In the genomic region with DNA sequence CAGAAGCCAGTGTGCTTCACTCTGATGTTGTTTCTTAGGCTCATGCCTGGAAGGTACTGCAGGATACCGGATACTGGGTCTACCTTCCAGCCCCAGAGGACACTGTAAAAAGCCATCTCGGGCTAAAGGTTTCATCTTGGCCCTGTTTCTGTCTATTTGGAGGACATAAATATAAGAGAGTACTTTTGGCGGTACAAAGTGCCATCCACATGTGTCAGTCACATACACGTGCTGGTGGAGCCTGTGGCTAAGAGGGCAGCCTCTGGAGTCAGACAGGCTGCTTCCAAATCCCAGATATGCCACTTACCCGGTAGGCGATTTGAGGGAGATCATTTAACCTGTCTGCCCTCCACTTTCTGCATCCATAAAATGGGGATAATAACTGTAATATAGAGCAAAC, we compare ENCODE assay signal across 17 cellular contexts.
A peak's percentile ranks its signal among the peaks of the same experiment; 100 is the strongest.
DNase-seq lines count a peak whose midpoint lies in the region; ATAC-seq and TF ChIP-seq lines count a peak whose summit lies in the region.
"Had no signal": no experiment of that assay in that cellular context is flagged by ENCODE, and none has a peak within 500 bp of the region (broad histone marks: within the 10 kb centered on the region; RNA-seq: fewer than 3 reads in every experiment).

No MANE protein-coding gene starts in this region.

- peak overlapping the region; percentile 0 to 90 for H4K8ac ChIP-seq in IMR-90 (ENCODE audit: low read depth in 2 of 2, low read length in 2 of 2)

- peak overlapping the region; percentile 91 for H4K91ac ChIP-seq in IMR-90 (ENCODE audit: insufficient read depth, low read depth, low read length)

- no peak for ATAC-seq in IMR-90 (ENCODE audit: low read depth)

- peaks cover 26% of the 10 kb centered on the region for H3K9me1 ChIP-seq in IMR-90 (ENCODE audit: insufficient read depth, low read length)

- TF ChIP-seq CTCF in IMR-90 (conservative IDR thresholded peaks at IDR 0.05; ENCODE audit: low read depth, low read length) = no peak
- no peak for TF ChIP-seq CTCF in stomach (IDR thresholded peaks at IDR 0.05)

- H3K4me3 ChIP-seq in IMR-90 (ENCODE audit: insufficient read depth, low read depth, low read length) (no peak overlapping the region), adipocyte (ENCODE audit: low read length) (peak overlapping the region; percentile 79), stomach (no peak overlapping the region)
- no peak overlapping the region for H3K4me3 ChIP-seq in effector memory CD4-positive, alpha-beta T cell (ENCODE audit: insufficient read depth, low read depth, low read length, poor library complexity, severe bottlenecking)
- H3K4me3 ChIP-seq: left lung, mucosa of descending colon, upper lobe of left lung had no signal

- H3K23ac ChIP-seq in IMR-90 (ENCODE audit: low read depth, low read length) = peak overlapping the region; percentile 24; the same call in 1 of the 2 replicates

- H3K27me3 ChIP-seq in IMR-90 (ENCODE audit: control insufficient read depth, insufficient read depth, low read length) (no peaks in the 10 kb centered on the region), adipocyte (replicated peaks; ENCODE audit: control insufficient read depth, insufficient read depth, low read length) (no peaks in the 10 kb centered on the region), stomach (no peaks in the 10 kb centered on the region)
- no peaks in the 10 kb centered on the region for H3K27me3 ChIP-seq in effector memory CD4-positive, alpha-beta T cell (replicated peaks; ENCODE audit: control insufficient read depth, insufficient read depth, low read length, poor library complexity, severe bottlenecking)
- H3K27me3 ChIP-seq: left lung, upper lobe of left lung had no signal

- H3K4me1 ChIP-seq in IMR-90 (ENCODE audit: control insufficient read depth, insufficient read depth, low read length) (peaks cover 34% of the 10 kb centered on the region), adipocyte (ENCODE audit: control insufficient read depth, insufficient read depth, low read length) (peaks cover 40% of the 10 kb centered on the region), stomach (peaks cover 0 to 20% (median 9%) of the 10 kb centered on the region in 4 donors)
- no peaks in the 10 kb centered on the region for H3K4me1 ChIP-seq in effector memory CD4-positive, alpha-beta T cell (ENCODE audit: control insufficient read depth, insufficient read depth, low read length, poor library complexity, severe bottlenecking)
- H3K4me1 ChIP-seq: left lung had no signal

- in situ Hi-C loops in IMR-90 (cut with MboI; ENCODE audit: low sequenced_read_pairs) = no loop called here

- peak overlapping the region; percentile 42 for H2BK15ac ChIP-seq in IMR-90 (ENCODE audit: low read depth, low read length)

- POLR2A ChIA-PET in IMR-90 (lab: Charles Lee; ENCODE audit: unreplicated experiment) = no interaction called here

- H3K4me2 ChIP-seq in IMR-90 (ENCODE audit: low read depth, low read length) = no peak overlapping the region

- H3K56ac ChIP-seq in IMR-90 (ENCODE audit: extremely low read depth, insufficient read depth, low read length) = peak overlapping the region; percentile 22; the same call in 1 of the 2 replicates

- H2AK9ac ChIP-seq in IMR-90 (replicated peaks; ENCODE audit: low read depth, low read length, poor library complexity) = peak overlapping the region; percentile 43

- H3K4ac ChIP-seq in IMR-90 (ENCODE audit: low read depth, low read length) = peak overlapping the region; percentile 91

- H3K79me1 ChIP-seq in IMR-90 (ENCODE audit: low read depth in 1 of 2, low read length in 2 of 2) = peaks cover 0 to 11% of the 10 kb centered on the region in 2 experiments; a peak in 2 of 4 replicates

- TF ChIP-seq RAD21 in IMR-90 (IDR thresholded peaks at IDR 0.05; ENCODE audit: low read length) = no peak

- peak overlapping the region; percentile 92 for H3K18ac ChIP-seq in IMR-90 (ENCODE audit: low read depth, low read length)

- H2AFZ ChIP-seq in IMR-90 (replicated peaks; ENCODE audit: low read length, poor library complexity) = peak overlapping the region; percentile 74

- DNase-seq in IMR-90 (no peak), adipocyte (ENCODE audit: low read depth) (no peak), left kidney (ENCODE audit: low read depth, low spot score) (peak; percentile 19), stomach (no peak), SKM-1 (lab: John Stamatoyannopoulos, UW; ENCODE audit: unreplicated experiment) (no peak), SHP77 treated with DMSO at 0.1 percent for 48 hours (lab: John Stamatoyannopoulos, UW) (no peak), NCI-H774 (lab: John Stamatoyannopoulos, UW) (no peak)
- no peak for DNase-seq in effector memory CD4-positive, alpha-beta T cell
- DNase-seq: activated gamma-delta T cell; Caco-2; left lung; mucosa of descending colon; NCI-H1930; NCI-H226; stimulated activated naive CD4-positive, alpha-beta T cell; upper lobe of left lung had no signal

- H3K9me3 ChIP-seq in IMR-90 (ENCODE audit: control insufficient read depth, insufficient read depth, low read length) (no peaks in the 10 kb centered on the region), adipocyte (ENCODE audit: control insufficient read depth, low read length) (no peaks in the 10 kb centered on the region), stomach (no peaks in the 10 kb centered on the region)
- H3K9me3 ChIP-seq in effector memory CD4-positive, alpha-beta T cell (ENCODE audit: control insufficient read depth, low read length) = no peaks in the 10 kb centered on the region
- H3K9me3 ChIP-seq: Caco-2, left lung, mucosa of descending colon, upper lobe of left lung had no signal

- peak overlapping the region; percentile 55 for H3K14ac ChIP-seq in IMR-90 (replicated peaks; ENCODE audit: low read depth, low read length)

- H4K20me1 ChIP-seq in IMR-90 (ENCODE audit: insufficient read depth, low read length) = no peaks in the 10 kb centered on the region

- peak overlapping the region; percentile 95 for H4K5ac ChIP-seq in IMR-90 (ENCODE audit: low read depth, low read length)

- H3K9ac ChIP-seq in IMR-90 (ENCODE audit: low read depth, low read length) (no peak overlapping the region), adipocyte (ENCODE audit: low read length) (peak overlapping the region; percentile 87)

- H2BK5ac ChIP-seq in IMR-90 (ENCODE audit: low read depth, low read length, poor library complexity, severe bottlenecking) = peak overlapping the region; percentile 76

- CTCF ChIA-PET in IMR-90 (lab: Yijun Ruan, JAX) = no interaction called here

- 100% methylated on average over 2 of the region's 6 CpGs; no CpG with 5 or more reads in 1 of the 2 experiments for WGBS in IMR-90 (ENCODE audit: extremely low coverage in 2 of 2, insufficient read length in 1 of 2), 2 experiments
- WGBS in stomach, 5 donors = 90 to 93% (median 91%) methylated on average over 6 of the region's 6 CpGs

- H2BK20ac ChIP-seq in IMR-90 (ENCODE audit: low read depth, low read length) = peak overlapping the region; percentile 89

- H3K36me3 ChIP-seq in IMR-90 (ENCODE audit: control insufficient read depth, insufficient read depth, low read length) = no peaks in the 10 kb centered on the region
- H3K36me3 ChIP-seq in adipocyte (ENCODE audit: control insufficient read depth, insufficient read depth, low read length, severe bottlenecking) = no peaks in the 10 kb centered on the region
- no peaks in the 10 kb centered on the region for H3K36me3 ChIP-seq in stomach
- H3K36me3 ChIP-seq in effector memory CD4-positive, alpha-beta T cell (ENCODE audit: control insufficient read depth, insufficient read depth, low read length) = no peaks in the 10 kb centered on the region
- H3K36me3 ChIP-seq: left lung, upper lobe of left lung had no signal

- intact Hi-C loops in IMR-90 (cut with micrococcal nuclease) = loop anchor here (5.0 kb wide), 2 partner anchors 36 to 136 kb away; no protein-coding TSS in a partner anchor
- intact Hi-C loops in stomach (cut with DNase I; ENCODE audit: low total_unique reads) = no loop called here

- H3K27ac ChIP-seq in IMR-90 (ENCODE audit: insufficient read depth, low read length) (peak overlapping the region; percentile 43), stomach (peak overlapping the region in 3 of 5 donors; percentile 13 to 81 (median 79))
- no peak overlapping the region for H3K27ac ChIP-seq in effector memory CD4-positive, alpha-beta T cell (ENCODE audit: insufficient read depth, low read length, poor library complexity, severe bottlenecking)
- H3K27ac ChIP-seq: VCaP had no signal

- TF ChIP-seq POLR2A in IMR-90 (IDR thresholded peaks at IDR 0.05; ENCODE audit: low read depth, low read length) (no peak), stomach (IDR thresholded peaks at IDR 0.05) (no peak)

- H2AK5ac ChIP-seq in IMR-90 (ENCODE audit: low read depth, low read length) = peak overlapping the region; percentile 93

- TF ChIP-seq EP300 in stomach (IDR thresholded peaks at IDR 0.05) = no peak

- no TSS peak for BruUV-seq in IMR-90 (replicated peaks; lab: Mats Ljungman, UMichigan)

- H2BK120ac ChIP-seq in IMR-90 (ENCODE audit: low read depth, low read length) = peak overlapping the region; percentile 94

- dilution Hi-C loops in IMR-90 (cut with HindIII; ENCODE audit: low sequenced_read_pairs, unreplicated experiment) = no loop called here

TF ChIP-seq in IMR-90, 13 proteins besides CTCF, POLR2A, EP300 and RAD21 (continues in another document):
- TF ChIP-seq USF2 (IDR thresholded peaks at IDR 0.05; ENCODE audit: low read depth, low read length) = no peak
- no peak for TF ChIP-seq MAZ (IDR thresholded peaks at IDR 0.05; ENCODE audit: borderline replicate concordance, low read depth, low read length)
- TF ChIP-seq SMC3 (IDR thresholded peaks at IDR 0.05; ENCODE audit: low read depth, low read length) = no peak
- no peak for TF ChIP-seq CEBPB (IDR thresholded peaks at IDR 0.05; ENCODE audit: low read depth, low read length)
- no peak for TF ChIP-seq RFX5 (IDR thresholded peaks at IDR 0.05; ENCODE audit: low read depth, low read length)
- TF ChIP-seq RCOR1 (IDR thresholded peaks at IDR 0.05; ENCODE audit: insufficient replicate concordance, low read length) = no peak
- no peak for TF ChIP-seq ELK1 (IDR thresholded peaks at IDR 0.05; ENCODE audit: borderline replicate concordance, low read depth, low read length)
